In the genomic region with DNA sequence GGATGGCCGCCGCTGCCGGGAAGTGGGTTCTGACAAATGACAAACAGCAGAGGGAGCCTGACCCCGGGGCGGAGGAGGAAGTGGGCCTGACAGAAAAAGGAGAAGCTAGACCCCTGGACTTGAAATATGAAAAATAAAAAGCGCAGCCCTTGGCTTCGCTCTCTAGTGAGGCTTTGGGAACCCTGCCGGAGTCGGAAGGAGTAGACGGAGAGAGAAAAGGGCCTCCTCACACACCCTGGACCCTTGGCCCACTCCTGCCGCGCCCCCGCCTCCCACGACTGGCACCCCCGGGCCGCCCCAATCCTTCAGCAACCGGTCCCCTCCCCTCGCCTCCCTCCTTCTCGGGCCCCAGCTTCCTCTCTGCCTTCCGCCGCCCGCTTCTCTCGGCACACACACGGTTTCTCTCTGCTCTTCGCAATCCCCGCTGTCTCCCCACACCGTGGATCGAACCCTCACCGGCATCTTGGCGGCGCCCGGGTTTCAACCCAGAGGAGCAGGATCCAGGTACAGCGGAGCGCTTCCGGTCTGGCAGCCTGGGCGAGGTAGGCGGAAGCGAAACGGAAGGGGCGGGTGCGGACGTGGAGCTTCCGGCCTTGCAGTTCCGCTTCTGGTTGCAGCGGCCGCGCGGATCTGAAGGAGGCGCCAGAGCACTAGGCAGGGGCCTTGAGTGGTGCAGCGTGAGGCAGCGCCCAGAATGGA, we compare ENCODE assay signal across 8 cellular contexts. TPM values are rescaled to one million over a fixed set of nuclear protein-coding genes. Genes with fewer than 3 reads are reported as not detected.
DNase-seq lines count a peak whose midpoint lies in the region; TF ChIP-seq lines count a peak whose summit lies in the region.

A gene (minus strand): TSS at position 539 of the 699 bp plus-strand sequence. CDS start 77 bp downstream, at position 462.

- H3K4me1 ChIP-seq in effector memory CD4-positive, alpha-beta T cell (ENCODE audit: control insufficient read depth, insufficient read depth, low read length, poor library complexity, severe bottlenecking) = peaks cover 7% of the 10 kb centered on the region

- peak; percentile 99 for TF ChIP-seq CTCF in GM20000 (IDR thresholded peaks at IDR 0.05; ENCODE audit: extremely low read depth, missing control alignments)

- H3K27me3 ChIP-seq in effector memory CD4-positive, alpha-beta T cell (replicated peaks; ENCODE audit: control insufficient read depth, insufficient read depth, low read length, poor library complexity, severe bottlenecking) = no peaks in the 10 kb centered on the region

- H3K9me3 ChIP-seq in effector memory CD4-positive, alpha-beta T cell (ENCODE audit: control insufficient read depth, low read length) = no peaks in the 10 kb centered on the region

- H3K27ac ChIP-seq in effector memory CD4-positive, alpha-beta T cell (ENCODE audit: insufficient read depth, low read length, poor library complexity, severe bottlenecking) = peak within 1 kb of the TSS; percentile 88

- peaks cover 10% of the 10 kb centered on the region for H3K36me3 ChIP-seq in effector memory CD4-positive, alpha-beta T cell (ENCODE audit: control insufficient read depth, insufficient read depth, low read length)

- DNase-seq in COR-L47 (lab: John Stamatoyannopoulos, UW) (peak; percentile 91), GM20000 (ENCODE audit: low spot score) (peak; percentile 86), HT-29 (ENCODE audit: low spot score) (peak; percentile 97), medulla oblongata (ENCODE audit: extremely low spot score) (peak; percentile 96)
- DNase-seq in NK-92 treated with Interleukin-12 subunit alpha and Interleukin-12 subunit beta, amount 100 ng/mL, for 24 hours (lab: John Stamatoyannopoulos, UW) = peak; percentile 89
- peak; percentile 88 to 93 (median 91) for DNase-seq in effector memory CD4-positive, alpha-beta T cell
- peak; percentile 91 for DNase-seq in stimulated activated CD8-positive, alpha-beta memory T cell treated with anti-CD3 and anti-CD28 coated beads, Interleukin-12 subunit alpha, Interleukin-12 subunit beta, amount 100 ng/mL, for 1 hour (ENCODE audit: low read depth)

- POLR2A ChIA-PET in activated CD8-positive, alpha-beta memory T cell treated with anti-CD3 and anti-CD28 coated beads for 36 hours (lab: Charles Lee) = interaction anchor here (0.7 to 2.5 kb wide), 9 partner anchors 12 to 169 kb away, joined by 3 to 21 read pairs (median 6); a partner anchor contains a TSS

- H3K4me3 ChIP-seq in effector memory CD4-positive, alpha-beta T cell (ENCODE audit: insufficient read depth, low read depth, low read length, poor library complexity, severe bottlenecking) = peak within 1 kb of the TSS; percentile 87

- CTCF ChIA-PET in activated CD8-positive, alpha-beta memory T cell treated with anti-CD3 and anti-CD28 coated beads for 36 hours (lab: Charles Lee) = interaction anchor here (0.8 to 5.2 kb wide), 11 partner anchors 9 to 259 kb away, joined by 3 to 52 read pairs (median 4); a partner anchor contains a TSS

RNA-seq across cellular contexts. Expression of the gene that starts here (rescaled TPM):
- total RNA-seq in HT-29 (2014; rRNA removed; shearing (Covaris generic)) = 85.0 and 105 TPM in 2 replicates
- total RNA-seq in activated CD8-positive, alpha-beta memory T cell treated with anti-CD3 and anti-CD28 coated beads for 36 hours = 100 to 1,000 TPM; 260 to 276 TPM

Comparison
In these comparisons a context has a peak if more than half of its experiments do, and no peak if none do; other contexts are left out.
1. Peak in every context shown above with its lines: DNase-seq, H3K4me3 ChIP-seq and H3K27ac ChIP-seq.